ENCODE assay signal across 8 cellular contexts in genomic region chr17:79075433-79075805, GRCh38. TPM values are rescaled to one million over a fixed set of nuclear protein-coding genes. Genes with fewer than 3 reads are reported as not detected.
DNase-seq lines count a peak whose midpoint lies in the region; ATAC-seq and TF ChIP-seq lines count a peak whose summit lies in the region.

No MANE protein-coding gene starts in this region.

- peak overlapping the region; percentile 85 for H3K4me3 Mint-ChIP-seq in activated T-helper 17 cell treated with anti-CD3 and anti-CD28 coated beads, Interleukin-2, amount 50 U/mL, for 72 hours

- H3K4me1 Mint-ChIP-seq in activated T-helper 17 cell treated with anti-CD3 and anti-CD28 coated beads, Interleukin-2, amount 50 U/mL, for 72 hours = peaks cover 7% of the 10 kb centered on the region

- WGBS in heart right ventricle, 2 donors = 7 to 10% methylated on average over 7 of the region's 7 CpGs

- H3K36me3 ChIP-seq in heart right ventricle (peaks cover 0 to 33% (median 27%) of the 10 kb centered on the region in 9 donors), gastrocnemius medialis (peaks cover 0 to 23% of the 10 kb centered on the region in 2 donors)

- no peak for TF ChIP-seq POLR2A in gastrocnemius medialis (IDR thresholded peaks at IDR 0.05)

- H3K27ac ChIP-seq in heart right ventricle (peak overlapping the region in 9 of 10 donors; percentile 83 to 94 (median 89)), gastrocnemius medialis (peak overlapping the region; percentile 87 to 98 (median 93))

- in situ Hi-C loops in gastrocnemius medialis (cut with MboI; ENCODE audit: low sequenced_read_pairs in 4 of 4) = no loop called here

- DNase-seq in NCI-H82 (lab: John Stamatoyannopoulos, UW) (peak; percentile 21), NCI-H82 treated with DMSO at 0.1 percent for 48 hours (lab: John Stamatoyannopoulos, UW; ENCODE audit: unreplicated experiment) (no peak), heart right ventricle (no peak), gastrocnemius medialis (no peak), OCI-M2 (lab: John Stamatoyannopoulos, UW; ENCODE audit: unreplicated experiment) (no peak), NCI-H1694 treated with DMSO at 0.1 percent for 48 hours (lab: John Stamatoyannopoulos, UW) (no peak)

- H3K27me3 ChIP-seq in heart right ventricle (no peaks in the 10 kb centered on the region), gastrocnemius medialis (no peaks in the 10 kb centered on the region)

- ATAC-seq in HG03280 (IDR thresholded peaks at IDR 0.05; ENCODE audit: unreplicated experiment) = peak; percentile 20
- peak; percentile 17 for ATAC-seq in activated T-helper 17 cell treated with anti-CD3 and anti-CD28 coated beads, Interleukin-2, amount 50 U/mL, for 72 hours (replicated peaks)
- peak in 7 of 8 donors; percentile 6 to 33 (median 19) for ATAC-seq in heart right ventricle
- ATAC-seq in gastrocnemius medialis = peak; percentile 35 to 41

- no peaks in the 10 kb centered on the region for H3K27me3 Mint-ChIP-seq in activated T-helper 17 cell treated with anti-CD3 and anti-CD28 coated beads, Interleukin-2, amount 50 U/mL, for 72 hours

- peak overlapping the region; percentile 86 for H3K27ac Mint-ChIP-seq in activated T-helper 17 cell treated with anti-CD3 and anti-CD28 coated beads, Interleukin-2, amount 50 U/mL, for 72 hours

- H3K36me3 Mint-ChIP-seq in activated T-helper 17 cell treated with anti-CD3 and anti-CD28 coated beads, Interleukin-2, amount 50 U/mL, for 72 hours (ENCODE audit: low read depth) = peaks cover 17% of the 10 kb centered on the region

- H3K9me3 ChIP-seq in heart right ventricle (no peaks in the 10 kb centered on the region), gastrocnemius medialis (no peaks in the 10 kb centered on the region)

- H3K4me1 ChIP-seq in heart right ventricle = peaks cover 6 to 29% (median 12%) of the 10 kb centered on the region in 9 donors
- peaks cover 34 to 41% of the 10 kb centered on the region in 2 donors for H3K4me1 ChIP-seq in gastrocnemius medialis

- H3K4me3 ChIP-seq in heart right ventricle = peak overlapping the region; percentile 70 to 92 (median 82)
- H3K4me3 ChIP-seq in gastrocnemius medialis = peak overlapping the region; percentile 73 to 88 (median 76)

- TF ChIP-seq CTCF in heart right ventricle (IDR thresholded peaks at IDR 0.05) (no peak), gastrocnemius medialis (IDR thresholded peaks at IDR 0.05 in 4 of 5, conservative IDR thresholded peaks at IDR 0.05 in 1 of 5) (no peak)

- intact Hi-C loops in heart right ventricle (cut with DNase I) (loop anchor here in 2 of 10 donors (2.0 to 10.0 kb wide), 3 partner anchors 29 to 58 kb away; partner anchors contain the start of gene C1QTNF1 (in 1 of the 2)), gastrocnemius medialis (cut with DNase I; ENCODE audit: low total_unique reads) (loop anchor here (5.0 to 10.0 kb wide), 2 partner anchors 53 to 229 kb away; partner anchors contain the start of gene C1QTNF1)

- no peaks in the 10 kb centered on the region for H3K9me3 Mint-ChIP-seq in activated T-helper 17 cell treated with anti-CD3 and anti-CD28 coated beads, Interleukin-2, amount 50 U/mL, for 72 hours

RNA-seq across cellular contexts. Expression of gene ENGASE, which starts 0.8 kb away (rescaled TPM):
- 10 to 100 TPM; 26.9 to 30.2 TPM for total RNA-seq in activated T-helper 17 cell treated with anti-CD3 and anti-CD28 coated beads, Interleukin-2, amount 50 U/mL, for 72 hours
- total RNA-seq in heart right ventricle = 10 to 100 TPM; 20.1 to 45.5 (median 26.6) TPM
- 10 to 100 TPM in 1 of 2 donors, 1 to 10 TPM in 1; 9.7 to 54.1 TPM for polyA plus RNA-seq in heart right ventricle
- 10 to 100 TPM in 2 of 4 donors, 1 to 10 TPM in 2; 5.1 to 14.2 (median 9.3) TPM for total RNA-seq in gastrocnemius medialis

RNA-seq across cellular contexts. Expression of gene C1QTNF1, which starts 51.5 kb away (rescaled TPM):
- total RNA-seq in activated T-helper 17 cell treated with anti-CD3 and anti-CD28 coated beads, Interleukin-2, amount 50 U/mL, for 72 hours = not detected
- total RNA-seq in heart right ventricle = 100 to 1,000 TPM in 3 of 10 donors, 10 to 100 TPM in 7; 29.3 to 685 (median 62.8) TPM
- polyA plus RNA-seq in heart right ventricle = 100 to 1,000 TPM; 108 to 224 TPM
- total RNA-seq in gastrocnemius medialis = 10 to 100 TPM; 11.1 to 38.6 (median 21.2) TPM

Comparison
In these comparisons a context has a peak if more than half of its experiments do, and no peak if none do; other contexts are left out.
1. RNA of gene C1QTNF1, which starts 51.5 kb away (total RNA-seq): 29.3 to 685 TPM in heart right ventricle and 11.1 to 38.6 TPM in gastrocnemius medialis; not detected in activated T-helper 17 cell treated with anti-CD3 and anti-CD28 coated beads, Interleukin-2, amount 50 U/mL, for 72 hours; every median in the first group is over 10 times any median in the second.
2. Peak in every context shown above with its lines, with median percentiles within 50 percentile points of each other: ATAC-seq.